ENCODE assay signal across 8 cellular contexts in the genomic region with DNA sequence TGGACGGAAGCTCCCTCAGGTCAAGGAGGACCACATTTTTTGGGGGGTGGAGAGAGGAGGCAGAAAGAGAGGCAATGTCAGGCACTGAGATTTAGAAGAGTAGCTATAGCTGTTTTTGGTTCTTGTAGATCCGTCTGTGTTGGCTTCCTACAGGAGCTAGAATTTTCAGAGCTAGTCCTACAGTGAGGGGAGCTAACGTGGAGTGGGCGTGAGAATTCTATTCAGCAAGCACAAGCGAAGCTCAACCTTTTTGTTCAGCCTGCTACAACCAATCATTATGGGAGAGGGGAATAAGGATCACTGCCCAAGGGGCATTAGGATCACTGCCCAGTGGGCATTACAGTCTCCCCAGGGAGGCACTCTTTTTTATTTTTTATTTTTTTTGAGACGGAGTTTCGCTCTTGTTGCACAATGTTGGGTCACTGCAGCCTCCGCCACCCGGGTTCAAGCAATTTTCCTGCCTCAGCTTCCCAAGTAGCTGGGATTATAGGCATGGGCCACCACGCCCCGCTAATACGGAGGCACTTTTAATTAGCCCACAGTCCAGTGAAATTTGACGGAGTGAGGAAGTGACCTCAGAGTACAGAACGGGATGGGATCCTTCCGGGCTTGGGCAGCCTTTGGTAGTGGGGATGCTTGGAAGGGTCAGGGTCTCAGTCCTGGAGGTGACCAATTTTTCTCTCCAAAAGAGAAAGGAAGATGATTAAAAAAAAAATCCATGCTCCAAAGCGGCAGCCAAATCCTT. TPM values are rescaled to one million over a fixed set of nuclear protein-coding genes. Genes with fewer than 3 reads are reported as not detected.
A peak's percentile ranks its signal among the peaks of the same experiment; 100 is the strongest.
DNase-seq lines count a peak whose midpoint lies in the region; ATAC-seq and TF ChIP-seq lines count a peak whose summit lies in the region.

No MANE protein-coding gene starts in this region.

- ATAC-seq in HCT116 (peak; percentile 13), gastrocnemius medialis (peak; percentile 8 to 17), HG02938 (IDR thresholded peaks at IDR 0.05; ENCODE audit: unreplicated experiment) (no peak), GM18511 (IDR thresholded peaks at IDR 0.05; ENCODE audit: unreplicated experiment) (no peak)

- peaks cover 26 to 35% of the 10 kb centered on the region in 2 experiments for H3K4me1 ChIP-seq in HCT116 (ENCODE audit: control insufficient read depth in 1 of 2, insufficient read depth in 2 of 2, low read length in 2 of 2)
- H3K4me1 ChIP-seq in left ventricle myocardium inferior, result peaks cover 53% of the 10 kb centered on the region
- peaks cover 34 to 36% of the 10 kb centered on the region in 2 donors for H3K4me1 ChIP-seq in gastrocnemius medialis

- H3K27ac ChIP-seq in HCT116 (ENCODE audit: low read depth, low read length), result peak overlapping the region; percentile 98
- peak overlapping the region; percentile 95 for H3K27ac ChIP-seq in left ventricle myocardium inferior (replicated peaks)
- peak overlapping the region; percentile 87 to 97 (median 91) for H3K27ac ChIP-seq in gastrocnemius medialis

- H3K4me3 Mint-ChIP-seq in activated T-helper 1 cell treated with anti-CD3 and anti-CD28 coated beads, Interleukin-12 subunit alpha, Interleukin-12 subunit beta, Interleukin-2, Interleukin-4 antibody, amounts not matched to agents 30 ng/mL and 10 ng/mL and 1 ng/mL, durations not matched to agents 14 hours and 24 hours and 36 hours, result peak overlapping the region; percentile 95

- peak overlapping the region; percentile 77 for H3K9ac ChIP-seq in HCT116 (ENCODE audit: low read length)

- peak overlapping the region; percentile 72 for H3K4me2 ChIP-seq in HCT116 (ENCODE audit: low read length)

- RAD21 ChIA-PET in HCT116 (lab: Charles Lee; ENCODE audit: low non-redundant PET in 1 of 2, low total read pairs in 2 of 2, uncharacterized antibody in 2 of 2, unreplicated experiment in 2 of 2), result interaction anchor here in 1 of 2 experiments (0.9 kb wide), 1 partner anchor 71 kb away, joined by 7 read pairs; no protein-coding TSS in a partner anchor

- peaks cover 38% of the 10 kb centered on the region for H3K36me3 Mint-ChIP-seq in activated T-helper 1 cell treated with anti-CD3 and anti-CD28 coated beads, Interleukin-12 subunit alpha, Interleukin-12 subunit beta, Interleukin-2, Interleukin-4 antibody, amounts not matched to agents 30 ng/mL and 10 ng/mL and 1 ng/mL, durations not matched to agents 14 hours and 24 hours and 36 hours (ENCODE audit: low read depth)

- POLR2A ChIA-PET in AG04449 (lab: Yijun Ruan, JAX), result interaction anchor here (1.1 to 1.4 kb wide), 2 partner anchors 12 to 17 kb away, joined by 4 to 6 read pairs; no protein-coding TSS in a partner anchor
- POLR2A ChIA-PET in HCT116 (lab: Charles Lee), result interaction anchor here (0.7 to 1.5 kb wide), 3 partner anchors 8 to 197 kb away, joined by 3 to 4 read pairs (median 3); no protein-coding TSS in a partner anchor

- no peak for TF ChIP-seq RAD21 in HCT116 (IDR thresholded peaks at IDR 0.05; ENCODE audit: low read depth)

- H3K79me2 ChIP-seq in HCT116 (ENCODE audit: insufficient read depth, low read length), result peaks cover 52% of the 10 kb centered on the region

- H3K4me3 ChIP-seq in AG04449 (ENCODE audit: low read depth, low read length) (peak overlapping the region; percentile 98), HCT116 (replicated peaks in 1 of 2; ENCODE audit: low read depth in 1 of 2, low read length in 2 of 2) (peak overlapping the region; percentile 68 to 83), left ventricle myocardium inferior (peak overlapping the region; percentile 81), gastrocnemius medialis (peak overlapping the region; percentile 92 to 100 (median 96))

- peaks cover 37% of the 10 kb centered on the region for H3K4me1 Mint-ChIP-seq in activated T-helper 1 cell treated with anti-CD3 and anti-CD28 coated beads, Interleukin-12 subunit alpha, Interleukin-12 subunit beta, Interleukin-2, Interleukin-4 antibody, amounts not matched to agents 30 ng/mL and 10 ng/mL and 1 ng/mL, durations not matched to agents 14 hours and 24 hours and 36 hours (ENCODE audit: low read depth)

- no peaks in the 10 kb centered on the region for H3K9me3 Mint-ChIP-seq in activated T-helper 1 cell treated with anti-CD3 and anti-CD28 coated beads, Interleukin-12 subunit alpha, Interleukin-12 subunit beta, Interleukin-2, Interleukin-4 antibody, amounts not matched to agents 30 ng/mL and 10 ng/mL and 1 ng/mL, durations not matched to agents 14 hours and 24 hours and 36 hours

- CTCF ChIA-PET in AG04449 (lab: Yijun Ruan, JAX) (interaction anchor here (0.9 to 3.2 kb wide), 6 partner anchors 9 to 204 kb away, joined by 3 to 17 read pairs (median 10); no protein-coding TSS in a partner anchor), HCT116 (lab: Charles Lee) (interaction anchor here (0.6 to 1.4 kb wide), 4 partner anchors 10 to 197 kb away, joined by 3 to 4 read pairs (median 3); no protein-coding TSS in a partner anchor)

- H3K27me3 Mint-ChIP-seq in activated T-helper 1 cell treated with anti-CD3 and anti-CD28 coated beads, Interleukin-12 subunit alpha, Interleukin-12 subunit beta, Interleukin-2, Interleukin-4 antibody, amounts not matched to agents 30 ng/mL and 10 ng/mL and 1 ng/mL, durations not matched to agents 14 hours and 24 hours and 36 hours (ENCODE audit: insufficient read depth), result no peaks in the 10 kb centered on the region

- no peak for TF ChIP-seq CTCF in AG04449 (IDR thresholded peaks at IDR 0.05; ENCODE audit: insufficient read depth, low read length, missing control alignments)
- no peak for TF ChIP-seq CTCF in HCT116 (IDR thresholded peaks at IDR 0.05 in 2 of 3, conservative IDR thresholded peaks at IDR 0.05 in 1 of 3; ENCODE audit: borderline replicate concordance in 1 of 3, insufficient read depth in 1 of 3, low read depth in 2 of 3, low read length in 2 of 3)
- TF ChIP-seq CTCF in left ventricle myocardium inferior (IDR thresholded peaks at IDR 0.05; ENCODE audit: borderline replicate concordance), result no peak
- TF ChIP-seq CTCF in gastrocnemius medialis (IDR thresholded peaks at IDR 0.05 in 4 of 5, conservative IDR thresholded peaks at IDR 0.05 in 1 of 5), result no peak

- BruUV-seq in HCT116 (replicated peaks; lab: Mats Ljungman, UMichigan), result no TSS peak

- H3K27me3 ChIP-seq in HCT116 (ENCODE audit: insufficient read depth, low read length) (no peaks in the 10 kb centered on the region), left ventricle myocardium inferior (ENCODE audit: low read depth) (no peaks in the 10 kb centered on the region), gastrocnemius medialis (no peaks in the 10 kb centered on the region)

- no peak overlapping the region for H2AFZ ChIP-seq in HCT116 (ENCODE audit: low read depth, low read length, poor library complexity, severe bottlenecking)

- no peaks in the 10 kb centered on the region for H3K9me2 ChIP-seq in HCT116 (ENCODE audit: insufficient read depth)

- no peaks in the 10 kb centered on the region for H3K9me3 ChIP-seq in HCT116 (ENCODE audit: control insufficient read depth in 1 of 2, insufficient read depth in 1 of 2, low read depth in 1 of 2, low read length in 2 of 2)
- no peaks in the 10 kb centered on the region for H3K9me3 ChIP-seq in left ventricle myocardium inferior (replicated peaks)
- no peaks in the 10 kb centered on the region for H3K9me3 ChIP-seq in gastrocnemius medialis

- H3K36me3 ChIP-seq in HCT116 (ENCODE audit: control insufficient read depth in 1 of 2, insufficient read depth in 2 of 2, low read length in 2 of 2) (peaks cover 4 to 20% of the 10 kb centered on the region in 2 experiments; a peak in 2 of 4 replicates), left ventricle myocardium inferior (peaks cover 5% of the 10 kb centered on the region), gastrocnemius medialis (no peaks in the 10 kb centered on the region)

- TF ChIP-seq POLR2A in HCT116 (IDR thresholded peaks at IDR 0.05; ENCODE audit: borderline replicate concordance, extremely low read depth, insufficient read depth, insufficient read length) (no peak), gastrocnemius medialis (IDR thresholded peaks at IDR 0.05) (no peak)

- DNase-seq in AG04449 (ENCODE audit: low read depth, low spot score) (no peak), HCT116 (ENCODE audit: low read depth, low spot score) (peak; percentile 26), left ventricle myocardium inferior (no peak), gastrocnemius medialis (no peak), NCI-H187 (lab: John Stamatoyannopoulos, UW) (no peak)
- DNase-seq in activated T-helper 1 cell treated with anti-CD3 and anti-CD28 coated beads, Interleukin-12 subunit alpha, Interleukin-12 subunit beta, Interleukin-2, Interleukin-4 antibody, amounts not matched to agents 30 ng/mL and 10 ng/mL and 1 ng/mL, durations not matched to agents 14 hours and 24 hours and 36 hours (ENCODE audit: low spot score), result peak; percentile 3

- peak overlapping the region; percentile 98 for H3K27ac Mint-ChIP-seq in activated T-helper 1 cell treated with anti-CD3 and anti-CD28 coated beads, Interleukin-12 subunit alpha, Interleukin-12 subunit beta, Interleukin-2, Interleukin-4 antibody, amounts not matched to agents 30 ng/mL and 10 ng/mL and 1 ng/mL, durations not matched to agents 14 hours and 24 hours and 36 hours

- in situ Hi-C loops in gastrocnemius medialis (cut with MboI; ENCODE audit: low sequenced_read_pairs in 4 of 4), result loop anchor here (10.0 to 25.0 kb wide), 2 partner anchors 197 to 199 kb away; no protein-coding TSS in a partner anchor

- H4K20me1 ChIP-seq in HCT116 (ENCODE audit: insufficient read depth), result peaks cover 25% of the 10 kb centered on the region

- intact Hi-C loops in HCT116 (cut with micrococcal nuclease) (loop anchor here (5.0 kb wide), 1 partner anchor 199 kb away; no protein-coding TSS in a partner anchor), left ventricle myocardium inferior (cut with micrococcal nuclease) (no loop called here), gastrocnemius medialis (cut with DNase I; ENCODE audit: low total_unique reads) (loop anchor here (2.0 to 5.0 kb wide), 3 partner anchors 44 to 127 kb away; partner anchors contain the start of genes AP5S1 and RNF24)
- intact Hi-C loops in activated T-helper 1 cell treated with anti-CD3 and anti-CD28 coated beads, Interleukin-12 subunit alpha, Interleukin-12 subunit beta, Interleukin-2, Interleukin-4 antibody, amounts not matched to agents 30 ng/mL and 10 ng/mL and 1 ng/mL, durations not matched to agents 14 hours and 24 hours and 36 hours (cut with micrococcal nuclease), result loop anchor here (1.0 to 5.0 kb wide), 3 partner anchors 91 to 127 kb away; partner anchors contain the start of genes CDC25B and RNF24

RNA-seq across cellular contexts. Expression of gene PANK2, which starts 1.1 kb away (rescaled TPM):
- total RNA-seq in HCT116 (2021; ENCODE audit: unreplicated experiment) (41.6 TPM), left ventricle myocardium inferior (16.4 TPM), gastrocnemius medialis (10 to 100 TPM; 18.2 to 25.8 (median 23.5) TPM)
- 17.8 and 21.2 TPM in 2 replicates for polyA plus RNA-seq in HCT116 (2012)
- total RNA-seq in activated T-helper 1 cell treated with anti-CD3 and anti-CD28 coated beads, Interleukin-12 subunit alpha, Interleukin-12 subunit beta, Interleukin-2, Interleukin-4 antibody, amounts not matched to agents 30 ng/mL and 10 ng/mL and 1 ng/mL, durations not matched to agents 14 hours and 24 hours and 36 hours, result 51.4 and 54.6 TPM in 2 replicates

RNA-seq across cellular contexts. Expression of gene MAVS, which starts 41.4 kb away (rescaled TPM):
- total RNA-seq in HCT116 (2021; ENCODE audit: unreplicated experiment) (60.1 TPM), left ventricle myocardium inferior (44.9 TPM), gastrocnemius medialis (10 to 100 TPM; 37.9 to 64.5 (median 44.4) TPM)
- 26.2 and 34.2 TPM in 2 replicates for polyA plus RNA-seq in HCT116 (2012)
- 40.8 TPM in 2 replicates for total RNA-seq in activated T-helper 1 cell treated with anti-CD3 and anti-CD28 coated beads, Interleukin-12 subunit alpha, Interleukin-12 subunit beta, Interleukin-2, Interleukin-4 antibody, amounts not matched to agents 30 ng/mL and 10 ng/mL and 1 ng/mL, durations not matched to agents 14 hours and 24 hours and 36 hours

Comparison
In these comparisons a context has a peak if more than half of its experiments do, and no peak if none do; other contexts are left out.
1. DNase-seq: peak in HCT116 (single experiment) and activated T-helper 1 cell treated with anti-CD3 and anti-CD28 coated beads, Interleukin-12 subunit alpha, Interleukin-12 subunit beta, Interleukin-2, Interleukin-4 antibody, amounts not matched to agents 30 ng/mL and 10 ng/mL and 1 ng/mL, durations not matched to agents 14 hours and 24 hours and 36 hours (single experiment); none in AG04449 (single experiment), left ventricle myocardium inferior (single experiment), gastrocnemius medialis (0 of 2) and NCI-H187 (0 of 2).
2. ATAC-seq: peak in HCT116 (single experiment) and gastrocnemius medialis (2 of 2); none in HG02938 (single experiment) and GM18511 (single experiment).
3. Peak in every context shown above with its lines, with median percentiles within 50 percentile points of each other: H3K4me3 ChIP-seq and H3K27ac ChIP-seq.